Comparison of ENCODE assay signal across 23 cellular contexts in genomic region chr13:21925720-21926119, GRCh38.
"Had no signal": no experiment of that assay in that cellular context is flagged by ENCODE, and none has a peak within 500 bp of the region (broad histone marks: within the 10 kb centered on the region; RNA-seq: fewer than 3 reads in every experiment).

No MANE protein-coding gene starts in this region.

- DNase-seq: activated CD4-positive, alpha-beta T cell treated with anti-CD3 and anti-CD28 coated beads, Interleukin-2, amount 50 U/mL, for 1 hour; activated CD4-positive, CD25-positive, alpha-beta regulatory T cell; activated CD8-positive, alpha-beta memory T cell treated with anti-CD3 and anti-CD28 coated beads, Interleukin-2, amount 50 U/mL, for 4 hours; activated CD8-positive, alpha-beta T cell treated with anti-CD3 and anti-CD28 coated beads for 36 hours; activated gamma-delta T cell treated with Interleukin-2 at 50 U/mL for 16 hours; activated naive CD4-positive, alpha-beta T cell treated with anti-CD3 and anti-CD28 coated beads, Interleukin-2, amount 10 ng/mL, durations not matched to agents 7 days and 5 days; activated naive CD8-positive, alpha-beta T cell treated with anti-CD3 and anti-CD28 coated beads for 36 hours; activated T-cell treated with anti-CD3 and anti-CD28 coated beads, Interleukin-2, amount 50 U/mL, for 72 hours; brain microvascular endothelial cell; NCI-H1048; NCI-H146; NCI-H187 treated with DMSO at 0.1 percent for 48 hours; NCI-H2081 treated with DMSO at 0.1 percent for 48 hours; NCI-H446; NCI-H524; NCI-H748 treated with DMSO at 0.1 percent for 48 hours; SIG-M5; T-cell; T-helper 2 cell; T1000 had no signal

- FAIRE-seq: TTC549 had no signal

- H3K27me3 ChIP-seq: brain microvascular endothelial cell, cardiac muscle cell had no signal

- H3K27ac ChIP-seq: brain microvascular endothelial cell, cardiac muscle cell, SK-N-MC had no signal

- H3K4me3 ChIP-seq: cardiac muscle cell, SK-N-MC had no signal

- H3K36me3 ChIP-seq: brain microvascular endothelial cell, cardiac muscle cell had no signal
